In genomic region chr6:9766240-9766915, GRCh38 we compare ENCODE assay signal across 12 cellular contexts.
DNase-seq lines count a peak whose midpoint lies in the region; ATAC-seq and TF ChIP-seq lines count a peak whose summit lies in the region.
"Had no signal": no experiment of that assay in that cellular context is flagged by ENCODE, and none has a peak within 500 bp of the region (broad histone marks: within the 10 kb centered on the region; RNA-seq: fewer than 3 reads in every experiment).

No MANE protein-coding gene starts in this region.

- H3K9ac ChIP-seq in neuronal stem cell (ENCODE audit: low read depth, low read length, poor library complexity): no peak overlapping the region

- H2BK12ac ChIP-seq in neuronal stem cell (ENCODE audit: low read length): no peak overlapping the region

- H3K36me3 ChIP-seq in neuronal stem cell (replicated peaks in 1 of 2; ENCODE audit: control insufficient read depth in 2 of 2, insufficient read depth in 2 of 2, low read length in 2 of 2): no peaks in the 10 kb centered on the region
- H3K36me3 ChIP-seq in tibial nerve: no peaks in the 10 kb centered on the region

- H2BK120ac ChIP-seq in neuronal stem cell (ENCODE audit: low read depth, low read length): no peak overlapping the region

- H3K9me3 ChIP-seq in neuronal stem cell (replicated peaks in 1 of 2; ENCODE audit: control insufficient read depth in 2 of 2, insufficient read depth in 1 of 2, low read depth in 1 of 2, low read length in 2 of 2) (peaks cover 0 to 1% of the 10 kb centered on the region in 2 donors), tibial nerve (no peaks in the 10 kb centered on the region)

- no peak overlapping the region for H2BK5ac ChIP-seq in neuronal stem cell (ENCODE audit: low read length)

- WGBS in neuronal stem cell (ENCODE audit: extremely low coverage in 2 of 2, insufficient read length in 2 of 2, insufficient replicate concordance in 1 of 2), 2 donors: no CpG with 5 or more reads among the region's 6 CpGs
- 48 to 52% methylated on average over 6 of the region's 6 CpGs for WGBS in tibial nerve, 2 donors

- no peak overlapping the region for H3K23ac ChIP-seq in neuronal stem cell (ENCODE audit: low read depth, low read length, poor library complexity)

- no peak overlapping the region for H3K18ac ChIP-seq in neuronal stem cell (ENCODE audit: low read length)

- no peak overlapping the region for H3K4ac ChIP-seq in neuronal stem cell (ENCODE audit: low read length)

- H3K4me1 ChIP-seq in neuronal stem cell (ENCODE audit: control insufficient read depth in 2 of 2, insufficient read depth in 1 of 2, low read depth in 1 of 2, low read length in 2 of 2) (no peaks in the 10 kb centered on the region), tibial nerve (no peaks in the 10 kb centered on the region)

- no peaks in the 10 kb centered on the region for H3K79me1 ChIP-seq in neuronal stem cell (ENCODE audit: low read depth, low read length)

- no peak overlapping the region for H3K4me3 ChIP-seq in AG10803 (ENCODE audit: low read length)
- H3K4me3 ChIP-seq in neuronal stem cell (ENCODE audit: low read length in 2 of 2): no peak overlapping the region
- no peak overlapping the region for H3K4me3 ChIP-seq in tibial nerve

- no peak overlapping the region for H4K8ac ChIP-seq in neuronal stem cell (ENCODE audit: low read depth, low read length)

- no peak for TF ChIP-seq CTCF in AG10803 (conservative IDR thresholded peaks at IDR 0.05; ENCODE audit: low read length)
- TF ChIP-seq CTCF in tibial nerve (IDR thresholded peaks at IDR 0.05): no peak

- no peak overlapping the region for H2AK5ac ChIP-seq in neuronal stem cell (ENCODE audit: low read depth, low read length)

- no peak overlapping the region for H2AFZ ChIP-seq in neuronal stem cell (ENCODE audit: low read length)

- H3K14ac ChIP-seq in neuronal stem cell (ENCODE audit: low read length): no peak overlapping the region

- H2BK15ac ChIP-seq in neuronal stem cell (ENCODE audit: low read length): no peak overlapping the region

- peak; percentile 74 for ATAC-seq in GM21723 (IDR thresholded peaks at IDR 0.05; ENCODE audit: unreplicated experiment)
- ATAC-seq in GM21526 (IDR thresholded peaks at IDR 0.05; ENCODE audit: low FRiP score, unreplicated experiment): no peak
- ATAC-seq in GM21423 (IDR thresholded peaks at IDR 0.05; ENCODE audit: unreplicated experiment): no peak
- ATAC-seq: Right ventricle myocardium inferior had no signal

- TF ChIP-seq EP300 in tibial nerve (IDR thresholded peaks at IDR 0.05): no peak

- H3K27me3 ChIP-seq in neuronal stem cell (ENCODE audit: control insufficient read depth in 3 of 3, insufficient read depth in 3 of 3, low read depth in 1 of 3, low read length in 3 of 3) (no peaks in the 10 kb centered on the region), tibial nerve (no peaks in the 10 kb centered on the region)

- no peak overlapping the region for H3K4me2 ChIP-seq in neuronal stem cell (ENCODE audit: insufficient read depth, low read length, poor library complexity, severe bottlenecking)

- no peak for TF ChIP-seq POLR2A in tibial nerve (IDR thresholded peaks at IDR 0.05)

- no peak overlapping the region for H4K91ac ChIP-seq in neuronal stem cell (ENCODE audit: low read depth, low read length, poor library complexity)

- H3K27ac ChIP-seq in neuronal stem cell (replicated peaks; ENCODE audit: low read length): no peak overlapping the region
- H3K27ac ChIP-seq in tibial nerve: no peak overlapping the region

- DNase-seq in AG10803 (ENCODE audit: low read depth) (peak; percentile 55), OCI-M1 (lab: John Stamatoyannopoulos, UW) (peak; percentile 28), fibroblast of the conjunctiva (ENCODE audit: low read depth) (peak; percentile 5), neuronal stem cell (ENCODE audit: low spot score) (no peak), tibial nerve (ENCODE audit: low spot score in 2 of 2) (no peak)
- DNase-seq: activated T-cell treated with anti-CD3 and anti-CD28 coated beads, Interleukin-2, amount 50 U/mL, for 24 hours; H9; naive B cell had no signal

Comparison
In these comparisons a context has a peak if more than half of its experiments do, and no peak if none do; other contexts are left out.
1. DNase-seq: peak in AG10803 (single experiment), OCI-M1 (single experiment) and fibroblast of the conjunctiva (single experiment); none in neuronal stem cell (single experiment) and tibial nerve (0 of 2).